In the genomic region with DNA sequence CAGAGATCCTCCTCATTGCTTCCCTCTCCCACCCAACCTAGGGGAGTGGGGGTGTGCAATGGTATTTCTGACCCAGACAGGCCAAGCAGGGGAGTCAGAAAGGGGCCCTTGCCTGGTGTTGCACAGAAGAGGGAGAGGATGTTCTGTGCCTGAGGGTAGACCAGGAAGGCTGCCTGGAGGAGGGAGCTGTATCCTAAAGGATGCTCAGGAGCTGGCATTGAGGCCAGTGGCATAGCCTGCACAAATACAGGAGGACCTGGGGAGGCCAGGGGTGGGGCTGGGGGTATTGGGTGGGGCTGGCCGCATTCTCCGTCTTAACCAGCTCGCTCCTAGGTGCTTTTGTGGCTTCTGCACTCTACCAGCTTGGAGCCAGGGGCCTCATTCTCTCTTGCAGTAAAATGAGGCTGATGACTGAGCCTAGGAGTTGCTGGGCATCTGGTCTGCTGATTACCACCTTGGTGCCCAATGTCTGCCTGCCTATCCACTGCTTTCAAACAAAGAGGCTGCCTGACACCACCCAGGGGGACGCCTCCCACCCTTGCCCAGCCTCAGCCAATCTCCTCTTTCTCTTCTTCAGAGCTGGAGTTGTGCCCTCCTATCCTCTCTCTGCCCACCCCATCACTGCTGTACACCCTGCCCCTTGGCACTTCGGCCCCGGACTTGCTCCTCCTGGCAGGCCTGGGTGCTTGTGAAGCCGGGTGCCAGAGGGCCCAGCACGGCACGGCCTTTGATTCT, we compare ENCODE assay signal across 1 cellular context.
TF ChIP-seq lines count a peak whose summit lies in the region.

No MANE protein-coding gene starts in this region.

TF ChIP-seq in WTC11, 78 proteins besides CTCF, POLR2A, EP300 and RAD21 (continued from another document):
- TF ChIP-seq, protein P1, sequence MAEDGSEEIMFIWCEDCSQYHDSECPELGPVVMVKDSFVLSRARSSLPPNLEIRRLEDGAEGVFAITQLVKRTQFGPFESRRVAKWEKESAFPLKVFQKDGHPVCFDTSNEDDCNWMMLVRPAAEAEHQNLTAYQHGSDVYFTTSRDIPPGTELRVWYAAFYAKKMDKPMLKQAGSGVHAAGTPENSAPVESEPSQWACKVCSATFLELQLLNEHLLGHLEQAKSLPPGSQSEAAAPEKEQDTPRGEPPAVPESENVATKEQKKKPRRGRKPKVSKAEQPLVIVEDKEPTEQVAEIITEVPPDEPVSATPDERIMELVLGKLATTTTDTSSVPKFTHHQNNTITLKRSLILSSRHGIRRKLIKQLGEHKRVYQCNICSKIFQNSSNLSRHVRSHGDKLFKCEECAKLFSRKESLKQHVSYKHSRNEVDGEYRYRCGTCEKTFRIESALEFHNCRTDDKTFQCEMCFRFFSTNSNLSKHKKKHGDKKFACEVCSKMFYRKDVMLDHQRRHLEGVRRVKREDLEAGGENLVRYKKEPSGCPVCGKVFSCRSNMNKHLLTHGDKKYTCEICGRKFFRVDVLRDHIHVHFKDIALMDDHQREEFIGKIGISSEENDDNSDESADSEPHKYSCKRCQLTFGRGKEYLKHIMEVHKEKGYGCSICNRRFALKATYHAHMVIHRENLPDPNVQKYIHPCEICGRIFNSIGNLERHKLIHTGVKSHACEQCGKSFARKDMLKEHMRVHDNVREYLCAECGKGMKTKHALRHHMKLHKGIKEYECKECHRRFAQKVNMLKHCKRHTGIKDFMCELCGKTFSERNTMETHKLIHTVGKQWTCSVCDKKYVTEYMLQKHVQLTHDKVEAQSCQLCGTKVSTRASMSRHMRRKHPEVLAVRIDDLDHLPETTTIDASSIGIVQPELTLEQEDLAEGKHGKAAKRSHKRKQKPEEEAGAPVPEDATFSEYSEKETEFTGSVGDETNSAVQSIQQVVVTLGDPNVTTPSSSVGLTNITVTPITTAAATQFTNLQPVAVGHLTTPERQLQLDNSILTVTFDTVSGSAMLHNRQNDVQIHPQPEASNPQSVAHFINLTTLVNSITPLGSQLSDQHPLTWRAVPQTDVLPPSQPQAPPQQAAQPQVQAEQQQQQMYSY (CRISPR knock-in tag; IDR thresholded peaks at IDR 0.05): no peak
- TF ChIP-seq ZNF671 (CRISPR knock-in tag; IDR thresholded peaks at IDR 0.05) (no peak), FOXJ3 (CRISPR knock-in tag; IDR thresholded peaks at IDR 0.05; ENCODE audit: borderline replicate concordance) (no peak), CBFB (CRISPR knock-in tag; IDR thresholded peaks at IDR 0.05; ENCODE audit: low read depth) (no peak), IRF2 (CRISPR knock-in tag; IDR thresholded peaks at IDR 0.05; ENCODE audit: borderline replicate concordance, low read depth) (no peak), RELA (CRISPR knock-in tag; IDR thresholded peaks at IDR 0.05; ENCODE audit: borderline replicate concordance) (no peak), SMAD3 (CRISPR knock-in tag; IDR thresholded peaks at IDR 0.05; ENCODE audit: borderline replicate concordance) (no peak), ESRRA (CRISPR knock-in tag; IDR thresholded peaks at IDR 0.05; ENCODE audit: borderline replicate concordance) (no peak), ATF1 (CRISPR knock-in tag; IDR thresholded peaks at IDR 0.05) (no peak), ZNF317 (CRISPR knock-in tag; IDR thresholded peaks at IDR 0.05; ENCODE audit: borderline replicate concordance, low read depth) (no peak), ZNF396 (CRISPR knock-in tag; IDR thresholded peaks at IDR 0.05; ENCODE audit: borderline replicate concordance) (no peak), ZNF219 (CRISPR knock-in tag; IDR thresholded peaks at IDR 0.05; ENCODE audit: borderline replicate concordance) (no peak), FOXK1 (CRISPR knock-in tag; IDR thresholded peaks at IDR 0.05) (no peak)
